ENCODE assay signal across 1 cellular context in the genomic region with DNA sequence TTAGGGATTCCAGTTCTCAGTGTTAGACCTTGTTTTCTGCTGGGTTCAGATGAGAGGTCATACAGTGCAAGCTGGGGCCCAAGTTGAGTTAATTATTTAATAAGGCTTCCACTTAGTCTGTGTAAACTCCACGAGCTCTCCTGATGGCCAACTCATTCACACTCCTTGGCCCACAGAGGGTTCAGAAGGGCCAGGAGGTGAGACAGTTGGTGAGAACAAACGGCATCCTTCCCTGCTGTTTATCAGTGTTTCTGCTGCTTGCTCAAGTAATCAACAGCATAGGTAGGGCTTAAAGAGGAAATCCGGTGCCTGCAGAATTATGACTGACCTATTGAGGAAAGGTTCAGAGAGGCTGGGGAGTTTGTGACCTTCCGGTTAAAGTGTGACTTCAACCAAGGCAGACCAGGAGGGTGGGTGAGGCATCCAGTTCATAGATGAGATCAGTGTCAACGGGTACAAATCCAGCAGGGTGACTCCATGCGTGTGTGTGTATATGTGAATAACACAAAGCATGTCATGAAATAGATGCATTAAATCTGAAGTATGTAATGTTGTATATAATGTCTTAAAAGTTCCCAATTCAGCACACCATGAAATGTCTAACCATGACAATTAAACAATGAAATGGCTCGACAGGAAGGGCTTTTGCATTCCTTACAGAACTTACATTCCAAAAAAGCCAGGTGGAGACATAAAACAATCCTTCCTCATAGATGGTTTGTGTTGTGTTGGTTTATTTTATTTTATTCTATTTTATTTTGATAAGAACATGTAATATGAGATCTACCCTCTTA.
TF ChIP-seq lines count a peak whose summit lies in the region.

No MANE protein-coding gene starts in this region.

TF ChIP-seq in HepG2, 621 proteins besides CTCF, POLR2A, EP300 and RAD21 (continued from another document and continues in another):
- TF ChIP-seq, protein P1, sequence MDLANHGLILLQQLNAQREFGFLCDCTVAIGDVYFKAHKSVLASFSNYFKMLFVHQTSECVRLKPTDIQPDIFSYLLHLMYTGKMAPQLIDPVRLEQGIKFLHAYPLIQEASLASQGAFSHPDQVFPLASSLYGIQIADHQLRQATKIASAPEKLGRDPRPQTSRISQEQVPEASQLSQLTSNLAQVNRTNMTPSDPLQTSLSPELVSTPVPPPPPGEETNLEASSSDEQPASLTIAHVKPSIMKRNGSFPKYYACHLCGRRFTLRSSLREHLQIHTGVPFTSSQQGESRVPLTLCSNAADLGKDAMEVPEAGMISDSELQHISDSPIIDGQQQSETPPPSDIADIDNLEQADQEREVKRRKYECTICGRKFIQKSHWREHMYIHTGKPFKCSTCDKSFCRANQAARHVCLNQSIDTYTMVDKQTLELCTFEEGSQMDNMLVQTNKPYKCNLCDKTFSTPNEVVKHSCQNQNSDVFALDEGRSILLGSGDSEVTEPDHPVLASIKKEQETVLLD (CRISPR knock-in tag; IDR thresholded peaks at IDR 0.05; ENCODE audit: low read depth): no peak
- TF ChIP-seq, protein P2, sequence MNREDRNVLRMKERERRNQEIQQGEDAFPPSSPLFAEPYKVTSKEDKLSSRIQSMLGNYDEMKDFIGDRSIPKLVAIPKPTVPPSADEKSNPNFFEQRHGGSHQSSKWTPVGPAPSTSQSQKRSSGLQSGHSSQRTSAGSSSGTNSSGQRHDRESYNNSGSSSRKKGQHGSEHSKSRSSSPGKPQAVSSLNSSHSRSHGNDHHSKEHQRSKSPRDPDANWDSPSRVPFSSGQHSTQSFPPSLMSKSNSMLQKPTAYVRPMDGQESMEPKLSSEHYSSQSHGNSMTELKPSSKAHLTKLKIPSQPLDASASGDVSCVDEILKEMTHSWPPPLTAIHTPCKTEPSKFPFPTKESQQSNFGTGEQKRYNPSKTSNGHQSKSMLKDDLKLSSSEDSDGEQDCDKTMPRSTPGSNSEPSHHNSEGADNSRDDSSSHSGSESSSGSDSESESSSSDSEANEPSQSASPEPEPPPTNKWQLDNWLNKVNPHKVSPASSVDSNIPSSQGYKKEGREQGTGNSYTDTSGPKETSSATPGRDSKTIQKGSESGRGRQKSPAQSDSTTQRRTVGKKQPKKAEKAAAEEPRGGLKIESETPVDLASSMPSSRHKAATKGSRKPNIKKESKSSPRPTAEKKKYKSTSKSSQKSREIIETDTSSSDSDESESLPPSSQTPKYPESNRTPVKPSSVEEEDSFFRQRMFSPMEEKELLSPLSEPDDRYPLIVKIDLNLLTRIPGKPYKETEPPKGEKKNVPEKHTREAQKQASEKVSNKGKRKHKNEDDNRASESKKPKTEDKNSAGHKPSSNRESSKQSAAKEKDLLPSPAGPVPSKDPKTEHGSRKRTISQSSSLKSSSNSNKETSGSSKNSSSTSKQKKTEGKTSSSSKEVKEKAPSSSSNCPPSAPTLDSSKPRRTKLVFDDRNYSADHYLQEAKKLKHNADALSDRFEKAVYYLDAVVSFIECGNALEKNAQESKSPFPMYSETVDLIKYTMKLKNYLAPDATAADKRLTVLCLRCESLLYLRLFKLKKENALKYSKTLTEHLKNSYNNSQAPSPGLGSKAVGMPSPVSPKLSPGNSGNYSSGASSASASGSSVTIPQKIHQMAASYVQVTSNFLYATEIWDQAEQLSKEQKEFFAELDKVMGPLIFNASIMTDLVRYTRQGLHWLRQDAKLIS (CRISPR knock-in tag; IDR thresholded peaks at IDR 0.05): peak; percentile 57; the same call in 1 of the 2 replicates
- TF ChIP-seq ZNF230 (CRISPR knock-in tag; IDR thresholded peaks at IDR 0.05) (peak; percentile 90; the same call in 1 of the 2 replicates), TARDBP (CRISPR knock-in tag; IDR thresholded peaks at IDR 0.05) (peak; percentile 96), ZNF329 (CRISPR knock-in tag; IDR thresholded peaks at IDR 0.05; ENCODE audit: low read depth) (no peak), ZNF781 (CRISPR knock-in tag; IDR thresholded peaks at IDR 0.05; ENCODE audit: borderline replicate concordance, not compliant biosample characterization) (peak; percentile 96), SATB2 (CRISPR knock-in tag; IDR thresholded peaks at IDR 0.05) (no peak), ZNF749 (CRISPR knock-in tag; IDR thresholded peaks at IDR 0.05; ENCODE audit: borderline replicate concordance) (peak; percentile 77; the same call in 1 of the 2 replicates), SOX5 (CRISPR knock-in tag; IDR thresholded peaks at IDR 0.05; ENCODE audit: borderline replicate concordance) (peak; percentile 89), ZNF441 (CRISPR knock-in tag; IDR thresholded peaks at IDR 0.05; ENCODE audit: borderline replicate concordance) (peak; percentile 90), ZNF543 (CRISPR knock-in tag; IDR thresholded peaks at IDR 0.05) (peak; percentile 92; the same call in 1 of the 2 replicates), POLR2AphosphoS5 (IDR thresholded peaks at IDR 0.05; ENCODE audit: low read depth, low read length) (peak; percentile 86), ZNF235 (CRISPR knock-in tag; IDR thresholded peaks at IDR 0.05; ENCODE audit: borderline replicate concordance) (no peak), AGO2 (optimal IDR thresholded peaks at IDR 0.05; ENCODE audit: low read depth, low read length) (no peak), ZNF564 (CRISPR knock-in tag; IDR thresholded peaks at IDR 0.05) (no peak; the same call in 1 of the 2 replicates), U2AF1 (optimal IDR thresholded peaks at IDR 0.05; ENCODE audit: low read depth, low read length) (no peak), RFX3 (CRISPR knock-in tag; IDR thresholded peaks at IDR 0.05) (no peak), GZF1 (CRISPR knock-in tag; IDR thresholded peaks at IDR 0.05) (no peak), ZSCAN25 (CRISPR knock-in tag; IDR thresholded peaks at IDR 0.05) (peak; percentile 83), ZNF644 (CRISPR knock-in tag; IDR thresholded peaks at IDR 0.05; ENCODE audit: low read depth) (peak; percentile 58; the same call in 1 of the 2 replicates), KMT2B (CRISPR knock-in tag; IDR thresholded peaks at IDR 0.05) (peak; percentile 78), HNF4G (IDR thresholded peaks at IDR 0.05; ENCODE audit: borderline replicate concordance, low read depth, low read length) (peak; percentile 53), HNF4G (CRISPR knock-in tag; IDR thresholded peaks at IDR 0.05; ENCODE audit: borderline replicate concordance, low read depth) (peak; percentile 91), ZNF766 (CRISPR knock-in tag; IDR thresholded peaks at IDR 0.05; ENCODE audit: borderline replicate concordance) (0 out of 2 replicates have a peak, but pooled peaks have one; percentile 63), SOX13 (IDR thresholded peaks at IDR 0.05) (peak; percentile 57), SOX13 (CRISPR knock-in tag; conservative IDR thresholded peaks at IDR 0.05 in 1 of 2, IDR thresholded peaks at IDR 0.05 in 1 of 2) (peak in 1 of 2 experiments; percentile 88; a peak in 2 of 4 replicates), ZFP41 (CRISPR knock-in tag; IDR thresholded peaks at IDR 0.05; ENCODE audit: borderline replicate concordance) (no peak), AHR (CRISPR knock-in tag; IDR thresholded peaks at IDR 0.05) (0 out of 2 replicates have a peak, but pooled peaks have one; percentile 69), ZBTB7B (CRISPR knock-in tag; IDR thresholded peaks at IDR 0.05) (peak; percentile 83; the same call in 1 of the 2 replicates), KLF9 (CRISPR knock-in tag; IDR thresholded peaks at IDR 0.05; ENCODE audit: low read depth) (peak; percentile 57; the same call in 1 of the 2 replicates), ZNF724P (CRISPR knock-in tag; IDR thresholded peaks at IDR 0.05; ENCODE audit: borderline replicate concordance) (peak; percentile 51; the same call in 1 of the 2 replicates)
- TF ChIP-seq, protein P3, sequence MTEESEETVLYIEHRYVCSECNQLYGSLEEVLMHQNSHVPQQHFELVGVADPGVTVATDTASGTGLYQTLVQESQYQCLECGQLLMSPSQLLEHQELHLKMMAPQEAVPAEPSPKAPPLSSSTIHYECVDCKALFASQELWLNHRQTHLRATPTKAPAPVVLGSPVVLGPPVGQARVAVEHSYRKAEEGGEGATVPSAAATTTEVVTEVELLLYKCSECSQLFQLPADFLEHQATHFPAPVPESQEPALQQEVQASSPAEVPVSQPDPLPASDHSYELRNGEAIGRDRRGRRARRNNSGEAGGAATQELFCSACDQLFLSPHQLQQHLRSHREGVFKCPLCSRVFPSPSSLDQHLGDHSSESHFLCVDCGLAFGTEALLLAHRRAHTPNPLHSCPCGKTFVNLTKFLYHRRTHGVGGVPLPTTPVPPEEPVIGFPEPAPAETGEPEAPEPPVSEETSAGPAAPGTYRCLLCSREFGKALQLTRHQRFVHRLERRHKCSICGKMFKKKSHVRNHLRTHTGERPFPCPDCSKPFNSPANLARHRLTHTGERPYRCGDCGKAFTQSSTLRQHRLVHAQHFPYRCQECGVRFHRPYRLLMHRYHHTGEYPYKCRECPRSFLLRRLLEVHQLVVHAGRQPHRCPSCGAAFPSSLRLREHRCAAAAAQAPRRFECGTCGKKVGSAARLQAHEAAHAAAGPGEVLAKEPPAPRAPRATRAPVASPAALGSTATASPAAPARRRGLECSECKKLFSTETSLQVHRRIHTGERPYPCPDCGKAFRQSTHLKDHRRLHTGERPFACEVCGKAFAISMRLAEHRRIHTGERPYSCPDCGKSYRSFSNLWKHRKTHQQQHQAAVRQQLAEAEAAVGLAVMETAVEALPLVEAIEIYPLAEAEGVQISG (CRISPR knock-in tag; IDR thresholded peaks at IDR 0.05): peak; percentile 80
- TF ChIP-seq, protein P4, sequence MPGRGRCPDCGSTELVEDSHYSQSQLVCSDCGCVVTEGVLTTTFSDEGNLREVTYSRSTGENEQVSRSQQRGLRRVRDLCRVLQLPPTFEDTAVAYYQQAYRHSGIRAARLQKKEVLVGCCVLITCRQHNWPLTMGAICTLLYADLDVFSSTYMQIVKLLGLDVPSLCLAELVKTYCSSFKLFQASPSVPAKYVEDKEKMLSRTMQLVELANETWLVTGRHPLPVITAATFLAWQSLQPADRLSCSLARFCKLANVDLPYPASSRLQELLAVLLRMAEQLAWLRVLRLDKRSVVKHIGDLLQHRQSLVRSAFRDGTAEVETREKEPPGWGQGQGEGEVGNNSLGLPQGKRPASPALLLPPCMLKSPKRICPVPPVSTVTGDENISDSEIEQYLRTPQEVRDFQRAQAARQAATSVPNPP (CRISPR knock-in tag; IDR thresholded peaks at IDR 0.05): 0 out of 2 replicates have a peak, but pooled peaks have one; percentile 67
- TF ChIP-seq, protein P5, sequence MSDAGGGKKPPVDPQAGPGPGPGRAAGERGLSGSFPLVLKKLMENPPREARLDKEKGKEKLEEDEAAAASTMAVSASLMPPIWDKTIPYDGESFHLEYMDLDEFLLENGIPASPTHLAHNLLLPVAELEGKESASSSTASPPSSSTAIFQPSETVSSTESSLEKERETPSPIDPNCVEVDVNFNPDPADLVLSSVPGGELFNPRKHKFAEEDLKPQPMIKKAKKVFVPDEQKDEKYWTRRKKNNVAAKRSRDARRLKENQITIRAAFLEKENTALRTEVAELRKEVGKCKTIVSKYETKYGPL (CRISPR knock-in tag; IDR thresholded peaks at IDR 0.05): no peak; the same call in 1 of the 2 replicates
- TF ChIP-seq, protein P6, sequence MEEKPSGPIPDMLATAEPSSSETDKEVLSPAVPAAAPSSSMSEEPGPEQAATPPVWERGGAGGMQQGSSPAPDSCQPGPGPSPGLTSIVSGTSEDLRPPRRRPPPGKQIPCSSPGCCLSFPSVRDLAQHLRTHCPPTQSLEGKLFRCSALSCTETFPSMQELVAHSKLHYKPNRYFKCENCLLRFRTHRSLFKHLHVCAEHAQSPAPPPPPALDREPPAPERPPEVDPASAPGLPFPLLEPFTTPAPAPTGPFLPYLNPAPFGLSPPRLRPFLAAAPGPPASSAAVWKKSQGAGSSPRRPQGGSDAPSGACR (CRISPR knock-in tag; IDR thresholded peaks at IDR 0.05): peak; percentile 87; the same call in 1 of the 2 replicates
- TF ChIP-seq, protein P7, sequence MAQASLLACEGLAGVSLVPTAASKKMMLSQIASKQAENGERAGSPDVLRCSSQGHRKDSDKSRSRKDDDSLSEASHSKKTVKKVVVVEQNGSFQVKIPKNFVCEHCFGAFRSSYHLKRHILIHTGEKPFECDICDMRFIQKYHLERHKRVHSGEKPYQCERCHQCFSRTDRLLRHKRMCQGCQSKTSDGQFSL (CRISPR knock-in tag; IDR thresholded peaks at IDR 0.05): no peak
- TF ChIP-seq, protein P8, sequence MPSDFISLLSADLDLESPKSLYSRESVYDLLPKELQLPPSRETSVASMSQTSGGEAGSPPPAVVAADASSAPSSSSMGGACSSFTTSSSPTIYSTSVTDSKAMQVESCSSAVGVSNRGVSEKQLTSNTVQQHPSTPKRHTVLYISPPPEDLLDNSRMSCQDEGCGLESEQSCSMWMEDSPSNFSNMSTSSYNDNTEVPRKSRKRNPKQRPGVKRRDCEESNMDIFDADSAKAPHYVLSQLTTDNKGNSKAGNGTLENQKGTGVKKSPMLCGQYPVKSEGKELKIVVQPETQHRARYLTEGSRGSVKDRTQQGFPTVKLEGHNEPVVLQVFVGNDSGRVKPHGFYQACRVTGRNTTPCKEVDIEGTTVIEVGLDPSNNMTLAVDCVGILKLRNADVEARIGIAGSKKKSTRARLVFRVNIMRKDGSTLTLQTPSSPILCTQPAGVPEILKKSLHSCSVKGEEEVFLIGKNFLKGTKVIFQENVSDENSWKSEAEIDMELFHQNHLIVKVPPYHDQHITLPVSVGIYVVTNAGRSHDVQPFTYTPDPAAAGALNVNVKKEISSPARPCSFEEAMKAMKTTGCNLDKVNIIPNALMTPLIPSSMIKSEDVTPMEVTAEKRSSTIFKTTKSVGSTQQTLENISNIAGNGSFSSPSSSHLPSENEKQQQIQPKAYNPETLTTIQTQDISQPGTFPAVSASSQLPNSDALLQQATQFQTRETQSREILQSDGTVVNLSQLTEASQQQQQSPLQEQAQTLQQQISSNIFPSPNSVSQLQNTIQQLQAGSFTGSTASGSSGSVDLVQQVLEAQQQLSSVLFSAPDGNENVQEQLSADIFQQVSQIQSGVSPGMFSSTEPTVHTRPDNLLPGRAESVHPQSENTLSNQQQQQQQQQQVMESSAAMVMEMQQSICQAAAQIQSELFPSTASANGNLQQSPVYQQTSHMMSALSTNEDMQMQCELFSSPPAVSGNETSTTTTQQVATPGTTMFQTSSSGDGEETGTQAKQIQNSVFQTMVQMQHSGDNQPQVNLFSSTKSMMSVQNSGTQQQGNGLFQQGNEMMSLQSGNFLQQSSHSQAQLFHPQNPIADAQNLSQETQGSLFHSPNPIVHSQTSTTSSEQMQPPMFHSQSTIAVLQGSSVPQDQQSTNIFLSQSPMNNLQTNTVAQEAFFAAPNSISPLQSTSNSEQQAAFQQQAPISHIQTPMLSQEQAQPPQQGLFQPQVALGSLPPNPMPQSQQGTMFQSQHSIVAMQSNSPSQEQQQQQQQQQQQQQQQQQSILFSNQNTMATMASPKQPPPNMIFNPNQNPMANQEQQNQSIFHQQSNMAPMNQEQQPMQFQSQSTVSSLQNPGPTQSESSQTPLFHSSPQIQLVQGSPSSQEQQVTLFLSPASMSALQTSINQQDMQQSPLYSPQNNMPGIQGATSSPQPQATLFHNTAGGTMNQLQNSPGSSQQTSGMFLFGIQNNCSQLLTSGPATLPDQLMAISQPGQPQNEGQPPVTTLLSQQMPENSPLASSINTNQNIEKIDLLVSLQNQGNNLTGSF (CRISPR knock-in tag; IDR thresholded peaks at IDR 0.05): no peak
